ENCODE assay signal across 1 cellular context in the genomic region with DNA sequence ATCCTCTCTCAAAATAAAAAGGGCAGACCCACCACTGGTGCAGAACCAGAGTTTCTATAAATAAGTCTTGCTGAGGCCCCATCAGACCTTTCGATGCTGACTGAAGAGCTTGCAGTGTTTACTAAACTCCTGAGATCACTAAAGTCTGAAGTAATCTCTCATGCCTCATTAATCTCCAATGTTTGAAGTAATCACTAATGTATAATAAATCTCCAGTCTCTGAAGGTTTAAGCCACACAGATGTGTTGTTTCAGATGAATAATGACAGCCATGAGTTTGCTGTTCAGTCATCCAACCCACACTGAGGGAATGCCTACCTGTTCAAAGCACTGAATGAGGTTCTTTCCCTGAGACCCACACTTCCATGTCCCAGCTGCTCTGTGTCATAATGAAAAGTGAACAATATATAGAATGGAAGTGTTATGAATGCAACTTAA.
TF ChIP-seq lines count a peak whose summit lies in the region.

No MANE protein-coding gene starts in this region.

TF ChIP-seq in GM12878, 131 proteins besides CTCF, POLR2A, EP300 and RAD21 (continued from another document):
- TF ChIP-seq, protein P1, sequence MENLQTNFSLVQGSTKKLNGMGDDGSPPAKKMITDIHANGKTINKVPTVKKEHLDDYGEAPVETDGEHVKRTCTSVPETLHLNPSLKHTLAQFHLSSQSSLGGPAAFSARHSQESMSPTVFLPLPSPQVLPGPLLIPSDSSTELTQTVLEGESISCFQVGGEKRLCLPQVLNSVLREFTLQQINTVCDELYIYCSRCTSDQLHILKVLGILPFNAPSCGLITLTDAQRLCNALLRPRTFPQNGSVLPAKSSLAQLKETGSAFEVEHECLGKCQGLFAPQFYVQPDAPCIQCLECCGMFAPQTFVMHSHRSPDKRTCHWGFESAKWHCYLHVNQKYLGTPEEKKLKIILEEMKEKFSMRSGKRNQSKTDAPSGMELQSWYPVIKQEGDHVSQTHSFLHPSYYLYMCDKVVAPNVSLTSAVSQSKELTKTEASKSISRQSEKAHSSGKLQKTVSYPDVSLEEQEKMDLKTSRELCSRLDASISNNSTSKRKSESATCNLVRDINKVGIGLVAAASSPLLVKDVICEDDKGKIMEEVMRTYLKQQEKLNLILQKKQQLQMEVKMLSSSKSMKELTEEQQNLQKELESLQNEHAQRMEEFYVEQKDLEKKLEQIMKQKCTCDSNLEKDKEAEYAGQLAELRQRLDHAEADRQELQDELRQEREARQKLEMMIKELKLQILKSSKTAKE (IDR thresholded peaks at IDR 0.05; ENCODE audit: low read depth, poor library complexity, severe bottlenecking): no peak
- TF ChIP-seq, protein P2, sequence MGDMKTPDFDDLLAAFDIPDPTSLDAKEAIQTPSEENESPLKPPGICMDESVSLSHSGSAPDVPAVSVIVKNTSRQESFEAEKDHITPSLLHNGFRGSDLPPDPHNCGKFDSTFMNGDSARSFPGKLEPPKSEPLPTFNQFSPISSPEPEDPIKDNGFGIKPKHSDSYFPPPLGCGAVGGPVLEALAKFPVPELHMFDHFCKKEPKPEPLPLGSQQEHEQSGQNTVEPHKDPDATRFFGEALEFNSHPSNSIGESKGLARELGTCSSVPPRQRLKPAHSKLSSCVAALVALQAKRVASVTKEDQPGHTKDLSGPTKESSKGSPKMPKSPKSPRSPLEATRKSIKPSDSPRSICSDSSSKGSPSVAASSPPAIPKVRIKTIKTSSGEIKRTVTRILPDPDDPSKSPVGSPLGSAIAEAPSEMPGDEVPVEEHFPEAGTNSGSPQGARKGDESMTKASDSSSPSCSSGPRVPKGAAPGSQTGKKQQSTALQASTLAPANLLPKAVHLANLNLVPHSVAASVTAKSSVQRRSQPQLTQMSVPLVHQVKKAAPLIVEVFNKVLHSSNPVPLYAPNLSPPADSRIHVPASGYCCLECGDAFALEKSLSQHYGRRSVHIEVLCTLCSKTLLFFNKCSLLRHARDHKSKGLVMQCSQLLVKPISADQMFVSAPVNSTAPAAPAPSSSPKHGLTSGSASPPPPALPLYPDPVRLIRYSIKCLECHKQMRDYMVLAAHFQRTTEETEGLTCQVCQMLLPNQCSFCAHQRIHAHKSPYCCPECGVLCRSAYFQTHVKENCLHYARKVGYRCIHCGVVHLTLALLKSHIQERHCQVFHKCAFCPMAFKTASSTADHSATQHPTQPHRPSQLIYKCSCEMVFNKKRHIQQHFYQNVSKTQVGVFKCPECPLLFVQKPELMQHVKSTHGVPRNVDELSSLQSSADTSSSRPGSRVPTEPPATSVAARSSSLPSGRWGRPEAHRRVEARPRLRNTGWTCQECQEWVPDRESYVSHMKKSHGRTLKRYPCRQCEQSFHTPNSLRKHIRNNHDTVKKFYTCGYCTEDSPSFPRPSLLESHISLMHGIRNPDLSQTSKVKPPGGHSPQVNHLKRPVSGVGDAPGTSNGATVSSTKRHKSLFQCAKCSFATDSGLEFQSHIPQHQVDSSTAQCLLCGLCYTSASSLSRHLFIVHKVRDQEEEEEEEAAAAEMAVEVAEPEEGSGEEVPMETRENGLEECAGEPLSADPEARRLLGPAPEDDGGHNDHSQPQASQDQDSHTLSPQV (IDR thresholded peaks at IDR 0.05): no peak
- no peak for TF ChIP-seq SMC3 (IDR thresholded peaks at IDR 0.05; ENCODE audit: borderline replicate concordance, low read length)
- no peak for TF ChIP-seq ASH2L (IDR thresholded peaks at IDR 0.05; ENCODE audit: borderline replicate concordance, low read depth)
- no peak for TF ChIP-seq RB1 (IDR thresholded peaks at IDR 0.05; ENCODE audit: borderline replicate concordance)
- TF ChIP-seq, protein P3, sequence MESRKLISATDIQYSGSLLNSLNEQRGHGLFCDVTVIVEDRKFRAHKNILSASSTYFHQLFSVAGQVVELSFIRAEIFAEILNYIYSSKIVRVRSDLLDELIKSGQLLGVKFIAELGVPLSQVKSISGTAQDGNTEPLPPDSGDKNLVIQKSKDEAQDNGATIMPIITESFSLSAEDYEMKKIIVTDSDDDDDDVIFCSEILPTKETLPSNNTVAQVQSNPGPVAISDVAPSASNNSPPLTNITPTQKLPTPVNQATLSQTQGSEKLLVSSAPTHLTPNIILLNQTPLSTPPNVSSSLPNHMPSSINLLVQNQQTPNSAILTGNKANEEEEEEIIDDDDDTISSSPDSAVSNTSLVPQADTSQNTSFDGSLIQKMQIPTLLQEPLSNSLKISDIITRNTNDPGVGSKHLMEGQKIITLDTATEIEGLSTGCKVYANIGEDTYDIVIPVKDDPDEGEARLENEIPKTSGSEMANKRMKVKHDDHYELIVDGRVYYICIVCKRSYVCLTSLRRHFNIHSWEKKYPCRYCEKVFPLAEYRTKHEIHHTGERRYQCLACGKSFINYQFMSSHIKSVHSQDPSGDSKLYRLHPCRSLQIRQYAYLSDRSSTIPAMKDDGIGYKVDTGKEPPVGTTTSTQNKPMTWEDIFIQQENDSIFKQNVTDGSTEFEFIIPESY (IDR thresholded peaks at IDR 0.05): no peak
- TF ChIP-seq ATF7 (IDR thresholded peaks at IDR 0.05; ENCODE audit: low read depth): 0 out of 2 replicates have a peak, but pooled peaks have one; percentile 31
- no peak for TF ChIP-seq ZNF274 (IDR thresholded peaks at IDR 0.05; ENCODE audit: insufficient read depth, insufficient read length)
- TF ChIP-seq TCF3 (IDR thresholded peaks at IDR 0.05; ENCODE audit: borderline replicate concordance, insufficient read depth, low read depth, low read length): 0 out of 2 replicates have a peak, but pooled peaks have one; percentile 69
- TF ChIP-seq CBX3 (IDR thresholded peaks at IDR 0.05; ENCODE audit: borderline replicate concordance, low read depth): no peak
